Comparison of ENCODE assay signal across 9 cellular contexts in genomic region chr9:17005085-17005484, GRCh38.
DNase-seq lines count a peak whose midpoint lies in the region; ATAC-seq, FAIRE-seq and TF ChIP-seq lines count a peak whose summit lies in the region.
"Had no signal": no experiment of that assay in that cellular context is flagged by ENCODE, and none has a peak within 500 bp of the region (broad histone marks: within the 10 kb centered on the region; RNA-seq: fewer than 3 reads in every experiment).

No MANE protein-coding gene starts in this region.

- peak overlapping the region; percentile 48 for H3K4me2 ChIP-seq in HepG2 (ENCODE audit: low read depth, low read length)

- peaks cover 5% of the 10 kb centered on the region for H3K4me1 ChIP-seq in A673 (ENCODE audit: insufficient read depth, low read length, poor library complexity, severe bottlenecking)
- peaks cover 18% of the 10 kb centered on the region; the same call in 1 of the 2 replicates for H3K4me1 ChIP-seq in HepG2 (ENCODE audit: insufficient read depth, low read length)

- FAIRE-seq in HepG2 (lab: Jason Lieb, UNC): no peak

- no peak for TF ChIP-seq CTCF in A673 (conservative IDR thresholded peaks at IDR 0.05; ENCODE audit: low read depth, low read length)
- no peak for TF ChIP-seq CTCF in cardiac fibroblast (IDR thresholded peaks at IDR 0.05; ENCODE audit: low read depth, low read length)
- TF ChIP-seq CTCF in HepG2 (CRISPR knock-in tag; IDR thresholded peaks at IDR 0.05): no peak

- intact Hi-C loops in A673 (cut with micrococcal nuclease; ENCODE audit: unreplicated experiment): no loop called here
- intact Hi-C loops in HepG2 (cut with micrococcal nuclease; ENCODE audit: unreplicated experiment): no loop called here

- H2AFZ ChIP-seq in HepG2 (ENCODE audit: low read length): no peak overlapping the region

- peak; percentile 97 for ATAC-seq in HepG2
- no peak for ATAC-seq in GM21447 (IDR thresholded peaks at IDR 0.05; ENCODE audit: unreplicated experiment)

- WGBS in HepG2 (ENCODE audit: low lambda C conversion rate): 24% methylated on average over 11 of the region's 11 CpGs

- H3K27ac ChIP-seq in A673 (ENCODE audit: low read depth, low read length, poor library complexity, severe bottlenecking) (no peak overlapping the region), HepG2 (ENCODE audit: extremely low read length, insufficient read depth, low read length) (no peak overlapping the region)
- H3K27ac ChIP-seq: C4-2B had no signal

- in situ Hi-C loops in HepG2 (cut with HindIII; ENCODE audit: extremely low pct_ligation_motif_present, low pct_unique_long_range_greater_than_20kb): no loop called here

- H3K9ac ChIP-seq in HepG2 (ENCODE audit: insufficient read depth, low read depth, low read length): no peak overlapping the region

- H4K20me1 ChIP-seq in HepG2 (ENCODE audit: insufficient read depth, low read length): no peaks in the 10 kb centered on the region

- TF ChIP-seq EP300 in HepG2 (IDR thresholded peaks at IDR 0.05; ENCODE audit: low read depth in 2 of 2, low read length in 2 of 2): no peak
- no peak for TF ChIP-seq EP300 in HepG2 (CRISPR knock-in tag; IDR thresholded peaks at IDR 0.05; ENCODE audit: borderline replicate concordance)

- H3K79me2 ChIP-seq in HepG2 (ENCODE audit: insufficient read depth, low read length): no peaks in the 10 kb centered on the region

- H3K4me3 ChIP-seq in A673 (ENCODE audit: low read depth, low read length, poor library complexity, severe bottlenecking) (no peak overlapping the region), cardiac fibroblast (replicated peaks in 1 of 2; ENCODE audit: low read depth in 2 of 2, low read length in 2 of 2) (peak overlapping the region in 1 of 2 donors; percentile 4), HepG2 (replicated peaks in 1 of 3; ENCODE audit: insufficient read depth in 1 of 3, low read depth in 2 of 3, low read length in 3 of 3) (no peak overlapping the region; a peak in 1 of 6 replicates)

- TF ChIP-seq RAD21 in HepG2 (CRISPR knock-in tag; IDR thresholded peaks at IDR 0.05): no peak

- CTCF ChIA-PET in A673 (lab: Charles Lee): no interaction called here
- CTCF ChIA-PET in HepG2 (lab: Yijun Ruan, JAX; ENCODE audit: low intra/inter-chr PET ratio, low total read pairs): no interaction called here

- H3K27me3 ChIP-seq in A673 (replicated peaks; ENCODE audit: insufficient read depth, low read depth, low read length, poor library complexity) (no peaks in the 10 kb centered on the region), HepG2 (ENCODE audit: control insufficient read depth in 1 of 2, insufficient read depth in 2 of 2, low read length in 2 of 2) (no peaks in the 10 kb centered on the region)

- H3K9me3 ChIP-seq in A673 (ENCODE audit: low read depth, low read length, poor library complexity, severe bottlenecking): no peaks in the 10 kb centered on the region
- H3K9me3 ChIP-seq in HepG2 (ENCODE audit: low read length): no peaks in the 10 kb centered on the region; the same call in 1 of the 2 replicates

- BruUV-seq in A673 (replicated peaks; lab: Mats Ljungman, UMichigan) (no TSS peak), HepG2 (replicated peaks; lab: Mats Ljungman, UMichigan) (no TSS peak)

- DNase-seq in A673 (ENCODE audit: low spot score): peak; percentile 57
- DNase-seq in LHCN-M2 (ENCODE audit: low read depth): peak; percentile 84
- DNase-seq in cardiac fibroblast (ENCODE audit: low read depth in 2 of 2): peak; percentile 77 to 85
- DNase-seq in HepG2 (ENCODE audit: low spot score): peak; percentile 12
- DNase-seq in cerebellar cortex (ENCODE audit: low spot score): no peak
- DNase-seq in activated naive CD4-positive, alpha-beta T cell treated with Interleukin-2 at 50 U/mL for 16 hours: no peak
- no peak for DNase-seq in stimulated activated naive CD4-positive, alpha-beta T cell (lab: John Stamatoyannopoulos, UW)

- POLR2A ChIA-PET in A673 (lab: Charles Lee; ENCODE audit: low non-redundant PET) (no interaction called here), HepG2 (lab: Yijun Ruan, JAX) (no interaction called here)

- H3K36me3 ChIP-seq in A673 (ENCODE audit: insufficient read depth, low read length, poor library complexity, severe bottlenecking) (no peaks in the 10 kb centered on the region), HepG2 (replicated peaks in 1 of 2; ENCODE audit: control insufficient read depth in 1 of 2, insufficient read depth in 2 of 2, low read length in 2 of 2) (no peaks in the 10 kb centered on the region)

- no peak for TF ChIP-seq POLR2A in HepG2 (IDR thresholded peaks at IDR 0.05; ENCODE audit: insufficient read depth in 1 of 2, low read depth in 2 of 2, low read length in 2 of 2)

TF ChIP-seq in HepG2, 621 proteins besides CTCF, POLR2A, EP300 and RAD21:
- TF ChIP-seq FOSL2 (CRISPR knock-in tag; IDR thresholded peaks at IDR 0.05) (no peak), HDAC6 (IDR thresholded peaks at IDR 0.05; ENCODE audit: low read depth, low read length) (no peak), ZNF703 (CRISPR knock-in tag; IDR thresholded peaks at IDR 0.05; ENCODE audit: borderline replicate concordance) (no peak), ZNF75D (CRISPR knock-in tag; IDR thresholded peaks at IDR 0.05; ENCODE audit: borderline replicate concordance) (no peak), NCOA1 (CRISPR knock-in tag; IDR thresholded peaks at IDR 0.05) (no peak), GABPB1 (CRISPR knock-in tag; IDR thresholded peaks at IDR 0.05) (0 out of 2 replicates have a peak, but pooled peaks have one; percentile 14), ZSCAN25 (CRISPR knock-in tag; IDR thresholded peaks at IDR 0.05) (no peak), NFYC (CRISPR knock-in tag; IDR thresholded peaks at IDR 0.05) (no peak), GABPA (IDR thresholded peaks at IDR 0.05; ENCODE audit: low read depth, low read length) (no peak), GABPA (CRISPR knock-in tag; IDR thresholded peaks at IDR 0.05; ENCODE audit: low read depth) (peak; percentile 38), CBX1 (IDR thresholded peaks at IDR 0.05; ENCODE audit: low read depth) (no peak), RFX1 (IDR thresholded peaks at IDR 0.05) (no peak), YY1 (IDR thresholded peaks at IDR 0.05; ENCODE audit: insufficient read depth, insufficient replicate concordance, low read depth, low read length) (no peak), FIP1L1 (IDR thresholded peaks at IDR 0.05; ENCODE audit: borderline replicate concordance, insufficient read depth, low read depth, low read length) (no peak), ZNF841 (CRISPR knock-in tag; IDR thresholded peaks at IDR 0.05; ENCODE audit: borderline replicate concordance) (no peak)

Comparison
In these comparisons a context has a peak if more than half of its experiments do, and no peak if none do; other contexts are left out.
1. DNase-seq: peak in A673 (single experiment), LHCN-M2 (single experiment), cardiac fibroblast (2 of 2) and HepG2 (single experiment); none in cerebellar cortex (single experiment), activated naive CD4-positive, alpha-beta T cell treated with Interleukin-2 at 50 U/mL for 16 hours (single experiment) and stimulated activated naive CD4-positive, alpha-beta T cell (0 of 6).